In the genomic region with DNA sequence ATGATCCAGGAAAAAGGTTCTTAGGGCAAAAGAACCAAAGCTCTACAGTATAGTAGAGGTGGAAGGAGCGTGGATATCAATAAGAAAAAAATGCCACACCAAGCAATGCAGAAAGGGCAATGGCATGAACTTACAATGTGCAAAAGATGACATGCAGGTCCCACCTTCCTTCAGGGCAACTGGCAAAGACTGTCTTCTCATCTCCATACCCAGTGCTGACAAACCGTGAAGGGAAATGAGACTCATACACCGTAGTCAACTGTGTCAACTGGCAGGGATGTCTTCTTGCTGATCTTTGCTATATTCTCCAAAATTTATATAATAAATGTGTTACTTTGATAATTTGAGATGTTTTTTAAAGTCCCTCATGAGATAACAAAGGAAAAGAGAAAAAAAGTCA, we compare ENCODE assay signal across 2 cellular contexts.
TF ChIP-seq lines count a peak whose summit lies in the region.

No MANE protein-coding gene starts in this region.

TF ChIP-seq in SK-N-SH, 30 proteins besides CTCF, POLR2A, EP300 and RAD21 (continued from another document):
- TF ChIP-seq, protein P1, sequence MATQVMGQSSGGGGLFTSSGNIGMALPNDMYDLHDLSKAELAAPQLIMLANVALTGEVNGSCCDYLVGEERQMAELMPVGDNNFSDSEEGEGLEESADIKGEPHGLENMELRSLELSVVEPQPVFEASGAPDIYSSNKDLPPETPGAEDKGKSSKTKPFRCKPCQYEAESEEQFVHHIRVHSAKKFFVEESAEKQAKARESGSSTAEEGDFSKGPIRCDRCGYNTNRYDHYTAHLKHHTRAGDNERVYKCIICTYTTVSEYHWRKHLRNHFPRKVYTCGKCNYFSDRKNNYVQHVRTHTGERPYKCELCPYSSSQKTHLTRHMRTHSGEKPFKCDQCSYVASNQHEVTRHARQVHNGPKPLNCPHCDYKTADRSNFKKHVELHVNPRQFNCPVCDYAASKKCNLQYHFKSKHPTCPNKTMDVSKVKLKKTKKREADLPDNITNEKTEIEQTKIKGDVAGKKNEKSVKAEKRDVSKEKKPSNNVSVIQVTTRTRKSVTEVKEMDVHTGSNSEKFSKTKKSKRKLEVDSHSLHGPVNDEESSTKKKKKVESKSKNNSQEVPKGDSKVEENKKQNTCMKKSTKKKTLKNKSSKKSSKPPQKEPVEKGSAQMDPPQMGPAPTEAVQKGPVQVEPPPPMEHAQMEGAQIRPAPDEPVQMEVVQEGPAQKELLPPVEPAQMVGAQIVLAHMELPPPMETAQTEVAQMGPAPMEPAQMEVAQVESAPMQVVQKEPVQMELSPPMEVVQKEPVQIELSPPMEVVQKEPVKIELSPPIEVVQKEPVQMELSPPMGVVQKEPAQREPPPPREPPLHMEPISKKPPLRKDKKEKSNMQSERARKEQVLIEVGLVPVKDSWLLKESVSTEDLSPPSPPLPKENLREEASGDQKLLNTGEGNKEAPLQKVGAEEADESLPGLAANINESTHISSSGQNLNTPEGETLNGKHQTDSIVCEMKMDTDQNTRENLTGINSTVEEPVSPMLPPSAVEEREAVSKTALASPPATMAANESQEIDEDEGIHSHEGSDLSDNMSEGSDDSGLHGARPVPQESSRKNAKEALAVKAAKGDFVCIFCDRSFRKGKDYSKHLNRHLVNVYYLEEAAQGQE (IDR thresholded peaks at IDR 0.05; ENCODE audit: low read depth, low read length) = no peak
- TF ChIP-seq FOXM1 (IDR thresholded peaks at IDR 0.05; ENCODE audit: low read depth) (no peak), EZH2phosphoT487 (IDR thresholded peaks at IDR 0.05; ENCODE audit: borderline replicate concordance, low read depth) (no peak), RCOR1 (IDR thresholded peaks at IDR 0.05; ENCODE audit: low read length) (no peak), MEF2A (IDR thresholded peaks at IDR 0.05; ENCODE audit: borderline replicate concordance, low read depth) (no peak)
- TF ChIP-seq, protein P2, sequence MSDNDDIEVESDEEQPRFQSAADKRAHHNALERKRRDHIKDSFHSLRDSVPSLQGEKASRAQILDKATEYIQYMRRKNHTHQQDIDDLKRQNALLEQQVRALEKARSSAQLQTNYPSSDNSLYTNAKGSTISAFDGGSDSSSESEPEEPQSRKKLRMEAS (IDR thresholded peaks at IDR 0.05; ENCODE audit: low read depth) = no peak

TF ChIP-seq in SK-N-SH treated with all-trans-retinoic acid at 6 μM for 48 hours, 23 proteins besides CTCF, POLR2A, EP300 and RAD21 (continued from another document):
- TF ChIP-seq, protein P3, sequence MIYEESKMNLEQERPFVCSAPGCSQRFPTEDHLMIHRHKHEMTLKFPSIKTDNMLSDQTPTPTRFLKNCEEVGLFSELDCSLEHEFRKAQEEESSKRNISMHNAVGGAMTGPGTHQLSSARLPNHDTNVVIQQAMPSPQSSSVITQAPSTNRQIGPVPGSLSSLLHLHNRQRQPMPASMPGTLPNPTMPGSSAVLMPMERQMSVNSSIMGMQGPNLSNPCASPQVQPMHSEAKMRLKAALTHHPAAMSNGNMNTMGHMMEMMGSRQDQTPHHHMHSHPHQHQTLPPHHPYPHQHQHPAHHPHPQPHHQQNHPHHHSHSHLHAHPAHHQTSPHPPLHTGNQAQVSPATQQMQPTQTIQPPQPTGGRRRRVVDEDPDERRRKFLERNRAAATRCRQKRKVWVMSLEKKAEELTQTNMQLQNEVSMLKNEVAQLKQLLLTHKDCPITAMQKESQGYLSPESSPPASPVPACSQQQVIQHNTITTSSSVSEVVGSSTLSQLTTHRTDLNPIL (CRISPR knock-in tag; IDR thresholded peaks at IDR 0.05; ENCODE audit: low read depth) = no peak
- TF ChIP-seq SNAI2 (CRISPR knock-in tag; IDR thresholded peaks at IDR 0.05) (no peak), ZFP30 (CRISPR knock-in tag; IDR thresholded peaks at IDR 0.05) (no peak), TCF4 (CRISPR knock-in tag; IDR thresholded peaks at IDR 0.05; ENCODE audit: borderline replicate concordance) (no peak), CSDC2 (CRISPR knock-in tag; IDR thresholded peaks at IDR 0.05) (no peak)
